In genomic region chr14:52876806-52877205, GRCh38 we compare ENCODE assay signal across 1 cellular context.
TF ChIP-seq lines count a peak whose summit lies in the region.

No MANE protein-coding gene starts in this region.

TF ChIP-seq in SK-N-SH, 30 proteins besides CTCF, POLR2A, EP300 and RAD21:
- TF ChIP-seq, protein P1, sequence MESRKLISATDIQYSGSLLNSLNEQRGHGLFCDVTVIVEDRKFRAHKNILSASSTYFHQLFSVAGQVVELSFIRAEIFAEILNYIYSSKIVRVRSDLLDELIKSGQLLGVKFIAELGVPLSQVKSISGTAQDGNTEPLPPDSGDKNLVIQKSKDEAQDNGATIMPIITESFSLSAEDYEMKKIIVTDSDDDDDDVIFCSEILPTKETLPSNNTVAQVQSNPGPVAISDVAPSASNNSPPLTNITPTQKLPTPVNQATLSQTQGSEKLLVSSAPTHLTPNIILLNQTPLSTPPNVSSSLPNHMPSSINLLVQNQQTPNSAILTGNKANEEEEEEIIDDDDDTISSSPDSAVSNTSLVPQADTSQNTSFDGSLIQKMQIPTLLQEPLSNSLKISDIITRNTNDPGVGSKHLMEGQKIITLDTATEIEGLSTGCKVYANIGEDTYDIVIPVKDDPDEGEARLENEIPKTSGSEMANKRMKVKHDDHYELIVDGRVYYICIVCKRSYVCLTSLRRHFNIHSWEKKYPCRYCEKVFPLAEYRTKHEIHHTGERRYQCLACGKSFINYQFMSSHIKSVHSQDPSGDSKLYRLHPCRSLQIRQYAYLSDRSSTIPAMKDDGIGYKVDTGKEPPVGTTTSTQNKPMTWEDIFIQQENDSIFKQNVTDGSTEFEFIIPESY (IDR thresholded peaks at IDR 0.05; ENCODE audit: borderline replicate concordance, low read depth) = no peak
- TF ChIP-seq JUND (IDR thresholded peaks at IDR 0.05) (no peak), NFIC (IDR thresholded peaks at IDR 0.05; ENCODE audit: borderline replicate concordance) (no peak), GATA2 (CRISPR knock-in tag; IDR thresholded peaks at IDR 0.05) (no peak), TAF1 (IDR thresholded peaks at IDR 0.05; ENCODE audit: borderline replicate concordance, low read depth, low read length) (no peak), POLR2AphosphoS5 (IDR thresholded peaks at IDR 0.05; ENCODE audit: low read depth, low read length) (no peak), RFX5 (IDR thresholded peaks at IDR 0.05; ENCODE audit: low read length) (no peak), TCF12 (IDR thresholded peaks at IDR 0.05) (no peak), EZH2phosphoT487 (IDR thresholded peaks at IDR 0.05; ENCODE audit: borderline replicate concordance, low read depth) (no peak), MEF2A (IDR thresholded peaks at IDR 0.05; ENCODE audit: borderline replicate concordance, low read depth) (no peak), FOXM1 (IDR thresholded peaks at IDR 0.05; ENCODE audit: low read depth) (no peak), FOSL2 (IDR thresholded peaks at IDR 0.05; ENCODE audit: borderline replicate concordance, low read depth) (no peak), FOXJ3 (CRISPR knock-in tag; IDR thresholded peaks at IDR 0.05) (no peak), IRF3 (IDR thresholded peaks at IDR 0.05; ENCODE audit: low read depth, low read length) (no peak), MXI1 (IDR thresholded peaks at IDR 0.05; ENCODE audit: low read depth, low read length) (no peak), RCOR1 (IDR thresholded peaks at IDR 0.05; ENCODE audit: low read length) (no peak)
- TF ChIP-seq, protein P2, sequence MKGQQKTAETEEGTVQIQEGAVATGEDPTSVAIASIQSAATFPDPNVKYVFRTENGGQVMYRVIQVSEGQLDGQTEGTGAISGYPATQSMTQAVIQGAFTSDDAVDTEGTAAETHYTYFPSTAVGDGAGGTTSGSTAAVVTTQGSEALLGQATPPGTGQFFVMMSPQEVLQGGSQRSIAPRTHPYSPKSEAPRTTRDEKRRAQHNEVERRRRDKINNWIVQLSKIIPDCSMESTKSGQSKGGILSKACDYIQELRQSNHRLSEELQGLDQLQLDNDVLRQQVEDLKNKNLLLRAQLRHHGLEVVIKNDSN (IDR thresholded peaks at IDR 0.05; ENCODE audit: borderline replicate concordance, low read depth) = no peak
- TF ChIP-seq, protein P3, sequence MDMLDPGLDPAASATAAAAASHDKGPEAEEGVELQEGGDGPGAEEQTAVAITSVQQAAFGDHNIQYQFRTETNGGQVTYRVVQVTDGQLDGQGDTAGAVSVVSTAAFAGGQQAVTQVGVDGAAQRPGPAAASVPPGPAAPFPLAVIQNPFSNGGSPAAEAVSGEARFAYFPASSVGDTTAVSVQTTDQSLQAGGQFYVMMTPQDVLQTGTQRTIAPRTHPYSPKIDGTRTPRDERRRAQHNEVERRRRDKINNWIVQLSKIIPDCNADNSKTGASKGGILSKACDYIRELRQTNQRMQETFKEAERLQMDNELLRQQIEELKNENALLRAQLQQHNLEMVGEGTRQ (IDR thresholded peaks at IDR 0.05; ENCODE audit: borderline replicate concordance, low read depth, low read length) = no peak
- TF ChIP-seq, protein P4, sequence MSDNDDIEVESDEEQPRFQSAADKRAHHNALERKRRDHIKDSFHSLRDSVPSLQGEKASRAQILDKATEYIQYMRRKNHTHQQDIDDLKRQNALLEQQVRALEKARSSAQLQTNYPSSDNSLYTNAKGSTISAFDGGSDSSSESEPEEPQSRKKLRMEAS (IDR thresholded peaks at IDR 0.05; ENCODE audit: low read depth) = no peak
